ENCODE assay signal across 8 cellular contexts in genomic region chrX:103533428-103534216, GRCh38. TPM values are rescaled to one million over a fixed set of nuclear protein-coding genes. Genes with fewer than 3 reads are reported as not detected.
DNase-seq lines count a peak whose midpoint lies in the region; ATAC-seq and TF ChIP-seq lines count a peak whose summit lies in the region.

No MANE protein-coding gene starts in this region.

- ATAC-seq in GM18868 (IDR thresholded peaks at IDR 0.05; ENCODE audit: unreplicated experiment): peak; percentile 66
- peak; percentile 63 to 87 (median 80) for ATAC-seq in psoas muscle

- DNase-seq in AG04450 (ENCODE audit: low read depth, low spot score) (peak; percentile 38), M059J (ENCODE audit: low read depth) (peak; percentile 66), SW480 (ENCODE audit: low spot score) (peak; percentile 47), amygdala (lab: John Stamatoyannopoulos, UW) (peak in 53 of 56 donors; percentile 0 to 88 (median 32)), left ventricle myocardium inferior (peak; percentile 71), psoas muscle (peak; percentile 73 to 81), uterus (peak; percentile 82 to 91)

- no peaks in the 10 kb centered on the region for H3K27me3 ChIP-seq in AG04450 (ENCODE audit: control insufficient read depth, insufficient read depth, low read length)
- H3K27me3 ChIP-seq in left ventricle myocardium inferior (ENCODE audit: low read depth): no peaks in the 10 kb centered on the region
- H3K27me3 ChIP-seq in psoas muscle (ENCODE audit: insufficient read depth in 3 of 3, low read length in 2 of 3): no peaks in the 10 kb centered on the region
- peaks cover 0 to 11% of the 10 kb centered on the region in 2 donors for H3K27me3 ChIP-seq in uterus

- H3K36me3 ChIP-seq in left ventricle myocardium inferior: no peaks in the 10 kb centered on the region
- H3K36me3 ChIP-seq in psoas muscle (ENCODE audit: insufficient read depth in 1 of 2, low read depth in 1 of 2): no peaks in the 10 kb centered on the region
- no peaks in the 10 kb centered on the region for H3K36me3 ChIP-seq in uterus

- TF ChIP-seq POLR2A in uterus (IDR thresholded peaks at IDR 0.05): no peak

- H3K4me1 ChIP-seq in left ventricle myocardium inferior: no peaks in the 10 kb centered on the region
- H3K4me1 ChIP-seq in psoas muscle: no peaks in the 10 kb centered on the region
- no peaks in the 10 kb centered on the region for H3K4me1 ChIP-seq in uterus

- CTCF ChIA-PET in AG04450 (lab: Charles Lee): interaction anchor here (0.6 to 1.8 kb wide), 8 partner anchors 12 to 290 kb away, joined by 3 to 10 read pairs (median 4); partner anchors contain the start of gene TMEM31

- intact Hi-C loops in left ventricle myocardium inferior (cut with micrococcal nuclease) (loop anchor here (5.0 kb wide), 1 partner anchor 284 kb away; no protein-coding TSS in a partner anchor), psoas muscle (cut with DNase I) (loop anchor here (5.0 to 10.0 kb wide), 5 partner anchors 91 to 289 kb away; partner anchors contain the start of genes MORF4L2 (in 1 of the 2) and TCEAL1 (in 1 of the 2)), uterus (cut with DNase I; ENCODE audit: low total_unique reads) (loop anchor here (5.0 to 10.0 kb wide), 3 partner anchors 101 to 281 kb away; partner anchors contain the start of gene MORF4L2)

- H3K27ac ChIP-seq in AG04450 (ENCODE audit: low read depth, low read length) (no peak overlapping the region), left ventricle myocardium inferior (replicated peaks) (no peak overlapping the region), psoas muscle (no peak overlapping the region), uterus (peak overlapping the region; percentile 86 to 97)

- 3 to 12% (median 3%) methylated on average over 15 of the region's 15 CpGs for WGBS in psoas muscle, 3 donors

- POLR2A ChIA-PET in AG04450 (lab: Yijun Ruan, JAX): interaction anchor here (1.2 kb wide), 1 partner anchor 96 kb away, joined by 4 read pairs; no protein-coding TSS in a partner anchor

- no peak overlapping the region for H3K4me3 ChIP-seq in AG04450 (ENCODE audit: low read depth, low read length)
- peak overlapping the region; percentile 62 for H3K4me3 ChIP-seq in left ventricle myocardium inferior
- H3K4me3 ChIP-seq in psoas muscle: peak overlapping the region; percentile 62
- H3K4me3 ChIP-seq in uterus: peak overlapping the region; percentile 20 to 32

- H3K9me3 ChIP-seq in AG04450 (ENCODE audit: control insufficient read depth, insufficient read depth, low read length): no peaks in the 10 kb centered on the region
- no peaks in the 10 kb centered on the region for H3K9me3 ChIP-seq in left ventricle myocardium inferior (replicated peaks)
- no peaks in the 10 kb centered on the region for H3K9me3 ChIP-seq in psoas muscle
- H3K9me3 ChIP-seq in uterus: no peaks in the 10 kb centered on the region

- TF ChIP-seq CTCF in AG04450 (IDR thresholded peaks at IDR 0.05; ENCODE audit: low read depth, low read length) (peak; percentile 69), left ventricle myocardium inferior (IDR thresholded peaks at IDR 0.05; ENCODE audit: borderline replicate concordance) (peak; percentile 77), psoas muscle (IDR thresholded peaks at IDR 0.05) (peak; percentile 88), uterus (IDR thresholded peaks at IDR 0.05) (peak; percentile 73 to 82 (median 77))

RNA-seq across cellular contexts. Expression of gene RAB40A, which starts 14.3 kb away (rescaled TPM):
- polyA plus RNA-seq in AG04450 (2011; rRNA removed) (0.19 and 0.22 TPM in 2 replicates), psoas muscle (under 1 TPM in 1 of 3 donors, not detected in 2; 0.06 TPM)
- polyA minus RNA-seq in AG04450 (2011; rRNA and poly(A)+ RNA removed): 0.30 and 0.32 TPM in 2 replicates
- total RNA-seq in M059J (2014; rRNA removed; shearing (Covaris generic)): 0.07 TPM in 1 of 2 replicates, not detected in the other
- total RNA-seq in left ventricle myocardium inferior (not detected), psoas muscle (under 1 TPM in 1 of 4 donors, not detected in 3; 0.14 TPM), uterus (1 to 10 TPM in 3 of 4 donors, under 1 TPM in 1; 0.88 to 8.7 (median 3.9) TPM)

RNA-seq across cellular contexts. Expression of gene TCEAL4, which starts 51.7 kb away (rescaled TPM):
- polyA plus RNA-seq in AG04450 (2011; rRNA removed) (36.2 and 43.9 TPM in 2 replicates), psoas muscle (10 to 100 TPM; 28.6 to 66.6 (median 54.9) TPM)
- 8.1 and 11.3 TPM in 2 replicates for polyA minus RNA-seq in AG04450 (2011; rRNA and poly(A)+ RNA removed)
- total RNA-seq in M059J (2014; rRNA removed; shearing (Covaris generic)): 96.7 and 114 TPM in 2 replicates
- total RNA-seq in left ventricle myocardium inferior (60.4 TPM), psoas muscle (10 to 100 TPM; 32.1 to 50.0 (median 36.3) TPM), uterus (100 to 1,000 TPM in 3 of 4 donors, 10 to 100 TPM in 1; 79.8 to 380 (median 308) TPM)

Comparison
In these comparisons a context has a peak if more than half of its experiments do, and no peak if none do; other contexts are left out.
1. DNase-seq: peak in every context shown above with its lines; median percentile 86 in uterus; 77 in psoas muscle; 71 in left ventricle myocardium inferior; 66 in M059J; 47 in SW480; 38 in AG04450; 32 in amygdala.
2. H3K27ac ChIP-seq: peak in uterus (2 of 2); none in AG04450 (single experiment), left ventricle myocardium inferior (single experiment) and psoas muscle (single experiment).
3. Peak in every context shown above with its lines, with median percentiles within 50 percentile points of each other: CTCF ChIP-seq.